ENCODE assay signal across 9 cellular contexts in the genomic region with DNA sequence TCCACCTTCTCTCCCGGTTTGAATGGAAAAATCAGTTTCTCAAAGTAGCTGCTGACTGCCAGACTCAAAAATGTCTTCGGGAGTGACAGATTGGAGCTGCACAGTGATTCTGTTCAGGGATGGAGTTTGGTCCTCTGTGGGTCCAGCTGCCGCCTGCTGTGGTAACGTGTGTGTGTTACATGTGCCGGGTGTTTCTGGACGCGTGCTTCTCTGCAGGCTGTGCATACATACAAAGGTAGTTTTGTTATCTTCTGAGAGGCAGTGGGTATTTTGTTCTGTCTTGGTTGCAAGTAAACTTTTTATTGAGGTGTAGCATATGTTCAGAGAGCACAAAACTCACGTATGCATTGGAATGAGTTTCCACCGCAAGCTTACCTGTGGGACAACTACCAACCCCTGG. TPM values are rescaled to one million over a fixed set of nuclear protein-coding genes. Genes with fewer than 3 reads are reported as not detected.
A peak's percentile ranks its signal among the peaks of the same experiment; 100 is the strongest.
DNase-seq lines count a peak whose midpoint lies in the region; ATAC-seq and TF ChIP-seq lines count a peak whose summit lies in the region.
"Had no signal": no experiment of that assay in that cellular context is flagged by ENCODE, and none has a peak within 500 bp of the region (broad histone marks: within the 10 kb centered on the region; RNA-seq: fewer than 3 reads in every experiment).

No MANE protein-coding gene starts in this region.

- peaks cover 2% of the 10 kb centered on the region for H3K27me3 Mint-ChIP-seq in HFFc6 (ENCODE audit: insufficient read depth)

- H3K36me3 Mint-ChIP-seq in HFFc6 (ENCODE audit: low read depth): peaks cover 54% of the 10 kb centered on the region

- TF ChIP-seq CTCF in HFFc6 (IDR thresholded peaks at IDR 0.05) (no peak), body of pancreas (IDR thresholded peaks at IDR 0.05) (no peak)

- peak overlapping the region; percentile 90 for H3K4me3 Mint-ChIP-seq in HFFc6

- WGBS in body of pancreas, 2 donors: 13 to 16% methylated on average over 5 to 9 of the region's 9 CpGs

- H3K9me3 ChIP-seq in body of pancreas: no peaks in the 10 kb centered on the region

- peaks cover 61% of the 10 kb centered on the region for H3K4me1 ChIP-seq in body of pancreas

- H3K27ac ChIP-seq in body of pancreas (peak overlapping the region; percentile 90 to 95 (median 94)), temporal lobe (ENCODE audit: low read depth, low read length) (peak overlapping the region; percentile 95)

- H3K36me3 ChIP-seq in body of pancreas (replicated peaks in 1 of 2; ENCODE audit: insufficient read depth in 1 of 2, low read depth in 2 of 2): no peaks in the 10 kb centered on the region

- peak overlapping the region; percentile 30 to 53 for H3K4me3 ChIP-seq in body of pancreas

- peak overlapping the region; percentile 88 for H3K27ac Mint-ChIP-seq in HFFc6

- no peak for TF ChIP-seq POLR2A in body of pancreas (IDR thresholded peaks at IDR 0.05)

- intact Hi-C loops in body of pancreas (cut with DNase I): no loop called here
- intact Hi-C loops in sciatic nerve (cut with DNase I): no loop called here

- H3K9me3 Mint-ChIP-seq in HFFc6: no peaks in the 10 kb centered on the region

- H3K4me1 Mint-ChIP-seq in HFFc6 (ENCODE audit: low read depth): peaks cover 63% of the 10 kb centered on the region

- H3K27me3 ChIP-seq in body of pancreas: no peaks in the 10 kb centered on the region

- DNase-seq in HFFc6: no peak
- DNase-seq in body of pancreas: peak; percentile 54 to 65 (median 57)
- DNase-seq in kidney glomerular epithelial cell (lab: John Stamatoyannopoulos, UW): peak; percentile 45
- DNase-seq in GM19240 (ENCODE audit: insufficient read length, low spot score): no peak
- no peak for DNase-seq in sciatic nerve (ENCODE audit: low spot score)
- DNase-seq: T1000 had no signal

- ATAC-seq in body of pancreas (peak; percentile 21), GM21423 (IDR thresholded peaks at IDR 0.05; ENCODE audit: unreplicated experiment) (no peak), sciatic nerve (no peak), GM21526 (IDR thresholded peaks at IDR 0.05; ENCODE audit: low FRiP score, unreplicated experiment) (no peak)

RNA-seq across cellular contexts. Expression of gene NAA20, which starts 41.3 kb away (rescaled TPM):
- total RNA-seq in HFFc6 (2021; fragmentation: NEBNext Ultra II Directional; extraction: Animal tissue kit (Norgen Biotek cat#: 25700)): 100 to 1,000 TPM in 1 of 6 experiments, 10 to 100 TPM in 5; 87.3 to 108 (median 93.2) TPM
- total RNA-seq in body of pancreas (10 to 100 TPM; 19.2 to 23.4 TPM), temporal lobe (26.6 TPM), sciatic nerve (38.1 TPM)

Comparison
In these comparisons a context has a peak if more than half of its experiments do, and no peak if none do; other contexts are left out.
1. DNase-seq: peak in body of pancreas (4 of 4) and kidney glomerular epithelial cell (single experiment); none in HFFc6 (single experiment), GM19240 (single experiment) and sciatic nerve (single experiment).